Comparison of ENCODE assay signal across 27 cellular contexts in the genomic region with DNA sequence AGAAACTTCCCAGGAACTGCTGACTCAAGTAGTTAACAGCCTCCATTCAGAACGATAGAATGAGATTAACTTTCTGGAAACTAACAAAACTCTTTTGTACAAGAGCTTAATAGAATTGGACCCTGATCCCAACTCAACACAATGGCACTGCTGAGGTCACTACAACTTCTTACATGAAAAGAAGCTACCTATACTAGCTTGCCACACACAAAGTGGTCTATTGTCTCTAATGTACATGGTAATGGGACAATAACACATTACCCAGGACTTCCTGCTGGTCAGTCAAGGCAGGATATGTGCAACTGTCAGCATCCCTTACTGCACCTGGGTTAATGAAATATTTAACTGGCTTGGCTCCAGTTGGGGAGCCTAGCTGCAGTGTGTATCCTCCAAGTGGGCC.
"Had no signal": no experiment of that assay in that cellular context is flagged by ENCODE, and none has a peak within 500 bp of the region (broad histone marks: within the 10 kb centered on the region; RNA-seq: fewer than 3 reads in every experiment).

No MANE protein-coding gene starts in this region.

- H3K9me3 ChIP-seq: neutrophil, psoas muscle, suprapubic skin, thoracic aorta, upper lobe of right lung had no signal

- FAIRE-seq: keratinocyte, urothelium cell line had no signal

- H3K4me1 ChIP-seq: lower lobe of right lung, parathyroid adenoma, psoas muscle, suprapubic skin, tibial artery, upper lobe of right lung had no signal

- DNase-seq: hippocampal formation; kidney glomerular epithelial cell; left cardiac atrium; lower lobe of right lung; mammary epithelial cell; mesenchymal stem cell; naive thymus-derived CD8-positive, alpha-beta T cell; occipital lobe; psoas muscle; stimulated activated CD4-positive, alpha-beta T cell treated with anti-CD3 and anti-CD28 coated beads, Interleukin-12 subunit alpha, Interleukin-12 subunit beta, amount 100 ng/mL, for 4 hours; stimulated activated CD4-positive, alpha-beta T cell treated with anti-CD3 and anti-CD28 coated beads, Interleukin-15, amount 100 ng/mL, for 24 hours; stimulated activated CD4-positive, alpha-beta T cell treated with anti-CD3 and anti-CD28 coated beads, Interleukin-2, amount 100 ng/mL, for 24 hours; stimulated activated CD4-positive, alpha-beta T cell treated with anti-CD3 and anti-CD28 coated beads, Interleukin-4, amount 100 ng/mL, for 1 hour; stimulated activated naive CD4-positive, alpha-beta T cell; tibial artery; trophoblast cell; upper lobe of right lung had no signal

- H3K36me3 ChIP-seq: lower lobe of right lung, neutrophil, thoracic aorta, upper lobe of right lung had no signal

- H3K4me3 ChIP-seq: lower lobe of right lung, psoas muscle, skin epidermis, suprapubic skin, thoracic aorta, tibial artery, upper lobe of right lung had no signal

- ATAC-seq: left lobe of liver; lower lobe of right lung; naive thymus-derived CD8-positive, alpha-beta T cell; psoas muscle; sciatic nerve; stimulated activated effector memory CD8-positive, alpha-beta T cell treated with anti-CD3 and anti-CD28 coated beads, Interleukin-12 subunit alpha, Interleukin-12 subunit beta, amount 100 ng/mL, for 72 hours; upper lobe of right lung had no signal

- H3K27ac ChIP-seq: lower lobe of right lung, neutrophil, parathyroid adenoma, psoas muscle, skin epidermis, suprapubic skin, thoracic aorta, tibial artery, upper lobe of right lung had no signal

- H3K27me3 ChIP-seq: neutrophil, suprapubic skin, tibial artery, upper lobe of right lung had no signal
